ENCODE assay signal across 8 cellular contexts in genomic region chr4:113692809-113693411, GRCh38.
DNase-seq lines count a peak whose midpoint lies in the region; ATAC-seq and TF ChIP-seq lines count a peak whose summit lies in the region.

No MANE protein-coding gene starts in this region.

- DNase-seq in CD1c-positive myeloid dendritic cell (ENCODE audit: extremely low spot score) = peak; percentile 45
- DNase-seq in colonic mucosa = no peak
- no peak for DNase-seq in iPS-NIHi11 (ENCODE audit: low spot score)
- no peak for DNase-seq in GF-D8 (lab: John Stamatoyannopoulos, UW)
- DNase-seq in AG08395 (ENCODE audit: low spot score) = no peak
- no peak for DNase-seq in nucleus accumbens (lab: John Stamatoyannopoulos, UW)

- H3K27ac ChIP-seq in colonic mucosa = peak overlapping the region; percentile 71

- intact Hi-C loops in colonic mucosa (cut with DNase I) = loop anchor here (10.0 kb wide), 1 partner anchor 62 kb away; no protein-coding TSS in a partner anchor

- H3K4me1 ChIP-seq in colonic mucosa = peaks cover 12% of the 10 kb centered on the region

- ATAC-seq in GM21360 (IDR thresholded peaks at IDR 0.05; ENCODE audit: unreplicated experiment) = peak; percentile 74
- peak; percentile 88 for ATAC-seq in HG03520 (IDR thresholded peaks at IDR 0.05; ENCODE audit: unreplicated experiment)

- no peak overlapping the region for H3K9ac ChIP-seq in colonic mucosa (ENCODE audit: low read depth in 2 of 2, low read length in 2 of 2)

- no peaks in the 10 kb centered on the region for H3K27me3 ChIP-seq in colonic mucosa

- H3K9me3 ChIP-seq in colonic mucosa = no peaks in the 10 kb centered on the region

- no peak overlapping the region for H3K4me3 ChIP-seq in colonic mucosa

- no peaks in the 10 kb centered on the region for H3K36me3 ChIP-seq in colonic mucosa

- TF ChIP-seq CTCF in colonic mucosa (IDR thresholded peaks at IDR 0.05) = no peak
